In the genomic region with DNA sequence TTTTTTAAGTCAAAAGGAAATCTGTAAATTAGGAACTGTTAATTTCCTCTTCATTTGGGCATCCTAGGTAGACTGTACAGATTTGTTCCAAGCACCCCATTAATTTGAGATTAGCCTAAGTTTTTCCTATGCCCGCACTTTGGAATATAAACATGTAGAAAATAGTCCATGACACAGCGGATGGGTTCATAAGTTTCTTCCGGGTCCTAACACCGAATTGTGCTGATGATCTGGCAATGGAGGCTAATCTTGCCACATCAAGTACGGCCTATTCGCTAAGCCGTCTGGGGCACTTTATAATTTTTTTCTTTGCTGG, we compare ENCODE assay signal across 8 cellular contexts. TPM values are rescaled to one million over a fixed set of nuclear protein-coding genes. Genes with fewer than 3 reads are reported as not detected.
DNase-seq lines count a peak whose midpoint lies in the region; ATAC-seq and TF ChIP-seq lines count a peak whose summit lies in the region.

No MANE protein-coding gene starts in this region.

- H3K27me3 Mint-ChIP-seq in CD8-positive, alpha-beta T cell (ENCODE audit: low read depth): no peaks in the 10 kb centered on the region

- peaks cover 21% of the 10 kb centered on the region for H3K4me1 Mint-ChIP-seq in CD8-positive, alpha-beta T cell (ENCODE audit: low read depth)

- intact Hi-C loops in CD8-positive, alpha-beta T cell (cut with DNase I, micrococcal nuclease): loop anchor here (1.0 to 10.0 kb wide), 7 partner anchors 31 to 989 kb away; a partner anchor contains a TSS

- H3K4me3 Mint-ChIP-seq in CD8-positive, alpha-beta T cell: peak overlapping the region; percentile 95

- no peaks in the 10 kb centered on the region for H3K9me3 ChIP-seq in CD8-positive, alpha-beta T cell (ENCODE audit: low read length)
- no peaks in the 10 kb centered on the region for H3K9me3 ChIP-seq in liver (ENCODE audit: control insufficient read depth in 4 of 4, low read length in 3 of 4)

- no peak for ATAC-seq in CD8-positive, alpha-beta T cell
- peak; percentile 0 for ATAC-seq in HG02885 (IDR thresholded peaks at IDR 0.05; ENCODE audit: poor library complexity, unreplicated experiment)
- ATAC-seq in HG03565 (IDR thresholded peaks at IDR 0.05; ENCODE audit: unreplicated experiment): no peak
- no peak for ATAC-seq in GM21423 (IDR thresholded peaks at IDR 0.05; ENCODE audit: unreplicated experiment)

- H3K36me3 Mint-ChIP-seq in CD8-positive, alpha-beta T cell: peaks cover 14% of the 10 kb centered on the region

- H3K27me3 ChIP-seq in CD8-positive, alpha-beta T cell (ENCODE audit: insufficient read depth, low read length): no peaks in the 10 kb centered on the region
- H3K27me3 ChIP-seq in liver (ENCODE audit: control insufficient read depth in 4 of 4, insufficient read depth in 4 of 4, low read length in 3 of 4): no peaks in the 10 kb centered on the region

- POLR2A ChIA-PET in CD8-positive, alpha-beta T cell (lab: Charles Lee): interaction anchor here (3.1 to 3.7 kb wide), 2 partner anchors 29 to 74 kb away, joined by 17 to 37 read pairs; no protein-coding TSS in a partner anchor

- no peak for TF ChIP-seq CTCF in CD8-positive, alpha-beta T cell (IDR thresholded peaks at IDR 0.05)
- no peak for TF ChIP-seq CTCF in liver (IDR thresholded peaks at IDR 0.05; ENCODE audit: low read depth, low read length, missing input control)

- peak overlapping the region; percentile 100 for H3K27ac Mint-ChIP-seq in CD8-positive, alpha-beta T cell

- under 1% methylated on average over 7 of the region's 7 CpGs for WGBS in liver
- WGBS in urinary bladder: 0% methylated on average over 7 of the region's 7 CpGs

- H3K9me3 Mint-ChIP-seq in CD8-positive, alpha-beta T cell: no peaks in the 10 kb centered on the region

- H3K4me1 ChIP-seq in CD8-positive, alpha-beta T cell (ENCODE audit: insufficient read depth, low read length): peaks cover 16% of the 10 kb centered on the region
- peaks cover 0 to 20% (median 13%) of the 10 kb centered on the region in 4 donors for H3K4me1 ChIP-seq in liver (ENCODE audit: control insufficient read depth in 4 of 4, insufficient read depth in 4 of 4, low read length in 3 of 4)
- H3K4me1 ChIP-seq in urinary bladder (ENCODE audit: insufficient read depth): no peaks in the 10 kb centered on the region

- CTCF ChIA-PET in CD8-positive, alpha-beta T cell (lab: Charles Lee): no interaction called here

- peak overlapping the region in 1 of 2 donors; percentile 97 for H3K9ac ChIP-seq in liver (ENCODE audit: low read depth in 1 of 2, low read length in 2 of 2)

- TF ChIP-seq RAD21 in liver (IDR thresholded peaks at IDR 0.05): no peak

- H3K36me3 ChIP-seq in CD8-positive, alpha-beta T cell (ENCODE audit: insufficient read depth, low read length): no peaks in the 10 kb centered on the region
- H3K36me3 ChIP-seq in liver (ENCODE audit: control insufficient read depth in 4 of 4, insufficient read depth in 3 of 4, low read depth in 1 of 4, low read length in 3 of 4): no peaks in the 10 kb centered on the region
- H3K36me3 ChIP-seq in urinary bladder (ENCODE audit: insufficient read depth): no peaks in the 10 kb centered on the region

- DNase-seq in CD8-positive, alpha-beta T cell: no peak
- no peak for DNase-seq in NCI-H2029 treated with DMSO at 0.1 percent for 48 hours (lab: John Stamatoyannopoulos, UW)

- H3K4me3 ChIP-seq in CD8-positive, alpha-beta T cell (ENCODE audit: low read depth, low read length): peak overlapping the region; percentile 95
- peak overlapping the region; percentile 37 to 92 (median 52) for H3K4me3 ChIP-seq in liver (ENCODE audit: low read depth in 1 of 3, low read length in 3 of 3)
- H3K4me3 ChIP-seq in urinary bladder (ENCODE audit: low read depth, low read length): peak overlapping the region; percentile 29

- H3K27ac ChIP-seq in CD8-positive, alpha-beta T cell (ENCODE audit: low read depth, low read length): peak overlapping the region; percentile 100
- H3K27ac ChIP-seq in angular gyrus (ENCODE audit: low read depth, low read length) (peak overlapping the region; percentile 99), liver (ENCODE audit: low read depth in 1 of 2, low read length in 2 of 2) (peak overlapping the region; percentile 96 to 100), urinary bladder (ENCODE audit: low read depth) (peak overlapping the region; percentile 80)

TF ChIP-seq in liver, 16 proteins besides CTCF, POLR2A, EP300 and RAD21:
- TF ChIP-seq, protein P1, sequence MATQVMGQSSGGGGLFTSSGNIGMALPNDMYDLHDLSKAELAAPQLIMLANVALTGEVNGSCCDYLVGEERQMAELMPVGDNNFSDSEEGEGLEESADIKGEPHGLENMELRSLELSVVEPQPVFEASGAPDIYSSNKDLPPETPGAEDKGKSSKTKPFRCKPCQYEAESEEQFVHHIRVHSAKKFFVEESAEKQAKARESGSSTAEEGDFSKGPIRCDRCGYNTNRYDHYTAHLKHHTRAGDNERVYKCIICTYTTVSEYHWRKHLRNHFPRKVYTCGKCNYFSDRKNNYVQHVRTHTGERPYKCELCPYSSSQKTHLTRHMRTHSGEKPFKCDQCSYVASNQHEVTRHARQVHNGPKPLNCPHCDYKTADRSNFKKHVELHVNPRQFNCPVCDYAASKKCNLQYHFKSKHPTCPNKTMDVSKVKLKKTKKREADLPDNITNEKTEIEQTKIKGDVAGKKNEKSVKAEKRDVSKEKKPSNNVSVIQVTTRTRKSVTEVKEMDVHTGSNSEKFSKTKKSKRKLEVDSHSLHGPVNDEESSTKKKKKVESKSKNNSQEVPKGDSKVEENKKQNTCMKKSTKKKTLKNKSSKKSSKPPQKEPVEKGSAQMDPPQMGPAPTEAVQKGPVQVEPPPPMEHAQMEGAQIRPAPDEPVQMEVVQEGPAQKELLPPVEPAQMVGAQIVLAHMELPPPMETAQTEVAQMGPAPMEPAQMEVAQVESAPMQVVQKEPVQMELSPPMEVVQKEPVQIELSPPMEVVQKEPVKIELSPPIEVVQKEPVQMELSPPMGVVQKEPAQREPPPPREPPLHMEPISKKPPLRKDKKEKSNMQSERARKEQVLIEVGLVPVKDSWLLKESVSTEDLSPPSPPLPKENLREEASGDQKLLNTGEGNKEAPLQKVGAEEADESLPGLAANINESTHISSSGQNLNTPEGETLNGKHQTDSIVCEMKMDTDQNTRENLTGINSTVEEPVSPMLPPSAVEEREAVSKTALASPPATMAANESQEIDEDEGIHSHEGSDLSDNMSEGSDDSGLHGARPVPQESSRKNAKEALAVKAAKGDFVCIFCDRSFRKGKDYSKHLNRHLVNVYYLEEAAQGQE (IDR thresholded peaks at IDR 0.05): no peak
- TF ChIP-seq NR2F2 (IDR thresholded peaks at IDR 0.05): peak; percentile 25
- no peak for TF ChIP-seq SP1 (IDR thresholded peaks at IDR 0.05)
- no peak for TF ChIP-seq GABPA (IDR thresholded peaks at IDR 0.05 in 1 of 2, conservative IDR thresholded peaks at IDR 0.05 in 1 of 2)
- no peak for TF ChIP-seq EGR1 (IDR thresholded peaks at IDR 0.05; ENCODE audit: low read depth in 2 of 2)
- TF ChIP-seq, protein P2, sequence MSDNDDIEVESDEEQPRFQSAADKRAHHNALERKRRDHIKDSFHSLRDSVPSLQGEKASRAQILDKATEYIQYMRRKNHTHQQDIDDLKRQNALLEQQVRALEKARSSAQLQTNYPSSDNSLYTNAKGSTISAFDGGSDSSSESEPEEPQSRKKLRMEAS (IDR thresholded peaks at IDR 0.05): no peak
- no peak for TF ChIP-seq HNF4G (IDR thresholded peaks at IDR 0.05)
- peak in 1 of 2 donors; percentile 5 for TF ChIP-seq RXRA (IDR thresholded peaks at IDR 0.05)
- TF ChIP-seq, protein P3, sequence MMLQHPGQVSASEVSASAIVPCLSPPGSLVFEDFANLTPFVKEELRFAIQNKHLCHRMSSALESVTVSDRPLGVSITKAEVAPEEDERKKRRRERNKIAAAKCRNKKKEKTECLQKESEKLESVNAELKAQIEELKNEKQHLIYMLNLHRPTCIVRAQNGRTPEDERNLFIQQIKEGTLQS (IDR thresholded peaks at IDR 0.05): no peak
- peak in 1 of 2 donors; percentile 28 for TF ChIP-seq JUND (IDR thresholded peaks at IDR 0.05)
- TF ChIP-seq HNF4A (conservative IDR thresholded peaks at IDR 0.05): peak; percentile 2 to 52
- TF ChIP-seq FOXA2 (IDR thresholded peaks at IDR 0.05): no peak
- TF ChIP-seq YY1 (IDR thresholded peaks at IDR 0.05): no peak
- peak; percentile 62 for TF ChIP-seq TAF1 (conservative IDR thresholded peaks at IDR 0.05)
- TF ChIP-seq, protein P4, sequence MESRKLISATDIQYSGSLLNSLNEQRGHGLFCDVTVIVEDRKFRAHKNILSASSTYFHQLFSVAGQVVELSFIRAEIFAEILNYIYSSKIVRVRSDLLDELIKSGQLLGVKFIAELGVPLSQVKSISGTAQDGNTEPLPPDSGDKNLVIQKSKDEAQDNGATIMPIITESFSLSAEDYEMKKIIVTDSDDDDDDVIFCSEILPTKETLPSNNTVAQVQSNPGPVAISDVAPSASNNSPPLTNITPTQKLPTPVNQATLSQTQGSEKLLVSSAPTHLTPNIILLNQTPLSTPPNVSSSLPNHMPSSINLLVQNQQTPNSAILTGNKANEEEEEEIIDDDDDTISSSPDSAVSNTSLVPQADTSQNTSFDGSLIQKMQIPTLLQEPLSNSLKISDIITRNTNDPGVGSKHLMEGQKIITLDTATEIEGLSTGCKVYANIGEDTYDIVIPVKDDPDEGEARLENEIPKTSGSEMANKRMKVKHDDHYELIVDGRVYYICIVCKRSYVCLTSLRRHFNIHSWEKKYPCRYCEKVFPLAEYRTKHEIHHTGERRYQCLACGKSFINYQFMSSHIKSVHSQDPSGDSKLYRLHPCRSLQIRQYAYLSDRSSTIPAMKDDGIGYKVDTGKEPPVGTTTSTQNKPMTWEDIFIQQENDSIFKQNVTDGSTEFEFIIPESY (IDR thresholded peaks at IDR 0.05): no peak
- no peak for TF ChIP-seq FOXA1 (IDR thresholded peaks at IDR 0.05)

RNA-seq across cellular contexts. Expression of a gene that starts 1.2 kb away (rescaled TPM):
- 10 to 100 TPM; 90.3 to 93.2 TPM for total RNA-seq in CD8-positive, alpha-beta T cell
- total RNA-seq in liver: 100 to 1,000 TPM; 104 to 117 TPM
- polyA plus RNA-seq in liver: 10 to 100 TPM; 13.4 to 18.0 TPM
- 229 TPM for total RNA-seq in urinary bladder
- 27.4 TPM for polyA plus RNA-seq in urinary bladder

Comparison
In these comparisons a context has a peak if more than half of its experiments do, and no peak if none do; other contexts are left out.
1. H3K4me3 ChIP-seq: peak in every context shown above with its lines; median percentile 95 in CD8-positive, alpha-beta T cell; 52 in liver; 29 in urinary bladder.